7 cellular contexts compared by ENCODE assay signal in the genomic region with DNA sequence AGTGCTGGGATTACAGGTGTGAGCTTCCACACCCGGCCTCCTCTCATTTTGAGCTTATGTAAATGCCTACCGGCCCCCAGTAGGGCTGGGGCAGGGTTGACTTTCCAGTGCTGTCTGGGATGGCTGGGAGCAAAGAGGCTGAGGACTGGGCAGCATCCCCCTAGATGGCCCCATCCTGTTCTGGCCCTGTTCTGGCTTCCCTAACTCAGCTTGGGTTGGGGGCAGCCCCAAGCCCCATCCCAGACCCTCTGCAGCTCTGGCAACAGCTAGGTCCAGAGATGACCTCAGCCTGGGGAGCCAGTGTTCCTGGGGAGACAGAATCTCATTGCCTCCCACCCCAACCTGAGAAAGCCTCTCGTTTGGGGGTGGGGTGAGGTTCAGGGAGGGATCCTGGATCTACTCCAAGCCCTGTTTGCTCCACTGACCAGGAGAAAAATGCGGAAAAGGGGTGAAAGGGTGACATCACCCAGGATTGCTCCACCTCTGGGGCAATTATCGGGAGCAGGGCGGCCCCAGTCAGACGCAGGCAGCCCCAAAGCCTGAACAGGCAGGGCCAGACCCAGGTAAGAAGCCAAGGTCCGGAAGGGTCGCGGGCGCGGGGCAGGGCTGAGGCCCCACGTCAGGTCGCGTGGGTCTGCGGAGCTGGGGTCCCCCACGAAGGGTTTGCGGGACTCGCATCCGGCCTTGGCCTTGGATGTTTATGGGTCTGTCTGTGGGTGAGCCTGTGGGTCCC. TPM values are rescaled to one million over a fixed set of nuclear protein-coding genes. Genes with fewer than 3 reads are reported as not detected.
DNase-seq lines count a peak whose midpoint lies in the region; TF ChIP-seq lines count a peak whose summit lies in the region.

A gene with protein sequence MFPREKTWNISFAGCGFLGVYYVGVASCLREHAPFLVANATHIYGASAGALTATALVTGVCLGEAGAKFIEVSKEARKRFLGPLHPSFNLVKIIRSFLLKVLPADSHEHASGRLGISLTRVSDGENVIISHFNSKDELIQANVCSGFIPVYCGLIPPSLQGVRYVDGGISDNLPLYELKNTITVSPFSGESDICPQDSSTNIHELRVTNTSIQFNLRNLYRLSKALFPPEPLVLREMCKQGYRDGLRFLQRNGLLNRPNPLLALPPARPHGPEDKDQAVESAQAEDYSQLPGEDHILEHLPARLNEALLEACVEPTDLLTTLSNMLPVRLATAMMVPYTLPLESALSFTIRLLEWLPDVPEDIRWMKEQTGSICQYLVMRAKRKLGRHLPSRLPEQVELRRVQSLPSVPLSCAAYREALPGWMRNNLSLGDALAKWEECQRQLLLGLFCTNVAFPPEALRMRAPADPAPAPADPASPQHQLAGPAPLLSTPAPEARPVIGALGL (plus strand): TSS at position 519 of the 733 bp plus-strand sequence. CDS start 805 bp downstream, outside the sequence.

- H3K4me1 ChIP-seq in HAP-1 (peaks cover 6% of the 10 kb centered on the region; the same call in 1 of the 2 replicates), parathyroid adenoma (peaks cover 5% of the 10 kb centered on the region)

- peak within 1 kb of the TSS; percentile 86 for H2AFZ ChIP-seq in parathyroid adenoma

- DNase-seq in HAP-1 (ENCODE audit: low spot score in 2 of 2) (no peak), WERI-Rb-1 (no peak), glomerular endothelial cell (ENCODE audit: extremely low read depth, low read depth, low spot score) (no peak), DMS114 treated with DMSO at 0.1 percent for 48 hours (lab: John Stamatoyannopoulos, UW; ENCODE audit: unreplicated experiment) (no peak), NCI-H146 treated with DMSO at 0.1 percent for 48 hours (lab: John Stamatoyannopoulos, UW; ENCODE audit: unreplicated experiment) (no peak)
- no peak for DNase-seq in activated CD4-positive, alpha-beta T cell treated with anti-CD3 and anti-CD28 coated beads for 1 hour

- H3K27me3 ChIP-seq in HAP-1 (ENCODE audit: low read depth) (no peaks in the 10 kb centered on the region), WERI-Rb-1 (ENCODE audit: insufficient read depth, low read depth, severe bottlenecking) (no peaks in the 10 kb centered on the region), parathyroid adenoma (ENCODE audit: control insufficient read depth, insufficient read depth, low read length) (no peaks in the 10 kb centered on the region)

- in situ Hi-C loops in HAP-1 (cut with MboI; ENCODE audit: low sequenced_read_pairs) = no loop called here

- H3K9me3 ChIP-seq in HAP-1 (no peaks in the 10 kb centered on the region), WERI-Rb-1 (ENCODE audit: severe bottlenecking) (no peaks in the 10 kb centered on the region), parathyroid adenoma (ENCODE audit: control insufficient read depth, low read length) (no peaks in the 10 kb centered on the region)

- peak within 1 kb of the TSS; percentile 56 for H3K4me3 ChIP-seq in HAP-1
- H3K4me3 ChIP-seq in WERI-Rb-1 (ENCODE audit: low read depth, low read length) = peak within 1 kb of the TSS; percentile 55
- H3K4me3 ChIP-seq in parathyroid adenoma (ENCODE audit: low read depth, low read length) = peak within 1 kb of the TSS; percentile 79

- no peak within 1 kb of the TSS for H3K9ac ChIP-seq in parathyroid adenoma

- H3K27ac ChIP-seq in WERI-Rb-1 (peak within 1 kb of the TSS; percentile 69), parathyroid adenoma (peak within 1 kb of the TSS; percentile 75)

- peaks cover 2% of the 10 kb centered on the region for H3K79me2 ChIP-seq in parathyroid adenoma

- H3K36me3 ChIP-seq in HAP-1 (replicated peaks) (peaks cover 6% of the 10 kb centered on the region), WERI-Rb-1 (peaks cover 33% of the 10 kb centered on the region), parathyroid adenoma (ENCODE audit: control insufficient read depth, insufficient read depth, low read length) (no peaks in the 10 kb centered on the region)

- no peak for TF ChIP-seq CTCF in WERI-Rb-1 (IDR thresholded peaks at IDR 0.05; ENCODE audit: low read depth, low read length)
- TF ChIP-seq CTCF in parathyroid adenoma (IDR thresholded peaks at IDR 0.05) = no peak

- H3K4me2 ChIP-seq in parathyroid adenoma (ENCODE audit: low read length) = peak within 1 kb of the TSS; percentile 81

RNA-seq across cellular contexts. Expression of the gene that starts here (rescaled TPM):
- total RNA-seq in glomerular endothelial cell = 27.4 and 58.0 TPM in 2 replicates
